8 cellular contexts compared by ENCODE assay signal in the genomic region with DNA sequence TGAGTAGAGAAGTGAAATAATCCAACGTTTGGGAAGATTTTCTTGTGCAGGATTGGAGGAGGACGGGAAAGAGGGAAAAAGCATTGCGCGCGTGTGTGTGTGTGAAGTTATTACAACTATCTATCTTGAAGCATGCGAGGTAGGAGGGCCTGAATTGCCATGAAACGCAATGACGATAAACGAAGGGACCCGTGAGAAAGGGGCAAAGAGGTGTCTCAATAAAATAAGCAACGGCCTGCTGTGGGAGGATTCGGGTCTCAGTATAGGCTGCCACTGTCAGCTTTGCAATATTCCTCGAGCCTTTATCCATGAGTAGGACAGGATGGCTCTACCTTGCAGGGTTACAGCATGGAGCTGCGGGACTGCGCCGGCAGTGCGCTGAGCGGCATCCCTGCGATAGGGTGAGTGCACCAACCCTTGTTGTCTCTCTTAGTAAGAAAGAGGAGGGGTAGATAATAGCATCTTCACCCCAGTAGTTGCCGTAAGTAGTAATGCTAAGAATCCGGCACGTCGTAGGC. TPM values are rescaled to one million over a fixed set of nuclear protein-coding genes. Genes with fewer than 3 reads are reported as not detected.
DNase-seq lines count a peak whose midpoint lies in the region; ATAC-seq, FAIRE-seq and TF ChIP-seq lines count a peak whose summit lies in the region.

No MANE protein-coding gene starts in this region.

- no peak for TF ChIP-seq CTCF in CD14-positive monocyte (IDR thresholded peaks at IDR 0.05)
- TF ChIP-seq CTCF in astrocyte of the cerebellum (IDR thresholded peaks at IDR 0.05; ENCODE audit: low read depth, low read length, missing control alignments) = no peak
- no peak for TF ChIP-seq CTCF in HepG2 (CRISPR knock-in tag; IDR thresholded peaks at IDR 0.05)
- TF ChIP-seq CTCF in transverse colon (IDR thresholded peaks at IDR 0.05) = no peak

- WGBS in HepG2 (ENCODE audit: low lambda C conversion rate) = under 1% methylated on average over 14 of the region's 23 CpGs
- WGBS in transverse colon (ENCODE audit: low coverage in 1 of 2), 2 donors = 0 to 4% methylated on average over 13 to 23 of the region's 23 CpGs

- DNase-seq in CD14-positive monocyte (ENCODE audit: low spot score) (no peak), astrocyte of the cerebellum (ENCODE audit: low read depth) (no peak), HepG2 (ENCODE audit: low spot score) (no peak), transverse colon (peak; percentile 18), hypothalamus (lab: John Stamatoyannopoulos, UW) (no peak), NCI-H2171 (lab: John Stamatoyannopoulos, UW) (no peak)

- peak; percentile 32 for ATAC-seq in GM21390 (IDR thresholded peaks at IDR 0.05; ENCODE audit: unreplicated experiment)
- peak; percentile 57 for ATAC-seq in HepG2

- peak overlapping the region; percentile 36 for H3K27ac ChIP-seq in HUES48 (ENCODE audit: low read depth, low read length)
- H3K27ac ChIP-seq in HepG2 (ENCODE audit: extremely low read length, insufficient read depth, low read length) = peak overlapping the region; percentile 55
- H3K27ac ChIP-seq in transverse colon = peak overlapping the region; percentile 32 to 92 (median 74)

- no TSS peak for BruUV-seq in HepG2 (replicated peaks; lab: Mats Ljungman, UMichigan)

- H3K4me2 ChIP-seq in HepG2 (ENCODE audit: low read depth, low read length) = peak overlapping the region; percentile 98

- H3K79me2 ChIP-seq in HepG2 (ENCODE audit: insufficient read depth, low read length) = peaks cover 39% of the 10 kb centered on the region

- H3K9ac ChIP-seq in HUES48 (ENCODE audit: low read depth, low read length) (peak overlapping the region; percentile 49; the same call in 1 of the 2 replicates), HepG2 (ENCODE audit: insufficient read depth, low read depth, low read length) (peak overlapping the region; percentile 61)

- peaks cover 17% of the 10 kb centered on the region for H3K4me1 Mint-ChIP-seq in CD14-positive monocyte

- H3K9me3 Mint-ChIP-seq in CD14-positive monocyte = peaks cover 0 to 11% (median 0%) of the 10 kb centered on the region in 7 donors

- TF ChIP-seq POLR2A in HepG2 (IDR thresholded peaks at IDR 0.05; ENCODE audit: insufficient read depth in 1 of 2, low read depth in 2 of 2, low read length in 2 of 2) = no peak
- no peak for TF ChIP-seq POLR2A in transverse colon (IDR thresholded peaks at IDR 0.05)

- H3K36me3 ChIP-seq in HUES48 (ENCODE audit: control insufficient read depth, insufficient read depth, low read length) = no peaks in the 10 kb centered on the region
- H3K36me3 ChIP-seq in HepG2 (replicated peaks in 1 of 2; ENCODE audit: control insufficient read depth in 1 of 2, insufficient read depth in 2 of 2, low read length in 2 of 2) = no peaks in the 10 kb centered on the region
- no peaks in the 10 kb centered on the region for H3K36me3 ChIP-seq in transverse colon

- no peak for TF ChIP-seq RAD21 in HepG2 (CRISPR knock-in tag; IDR thresholded peaks at IDR 0.05)

- H3K9me3 ChIP-seq in HUES48 (ENCODE audit: control insufficient read depth, insufficient read depth, low read length) (no peaks in the 10 kb centered on the region), HepG2 (ENCODE audit: low read length) (no peaks in the 10 kb centered on the region), transverse colon (no peaks in the 10 kb centered on the region)

- POLR2A ChIA-PET in HepG2 (lab: Yijun Ruan, JAX) = interaction anchor here (0.6 to 2.8 kb wide), 16 partner anchors 8 to 1052 kb away, joined by 3 to 26 read pairs (median 3); partner anchors contain the start of genes AK3, CDC37L1, JAK2 and RIC1

- CTCF ChIA-PET in HepG2 (lab: Yijun Ruan, JAX; ENCODE audit: low intra/inter-chr PET ratio, low total read pairs) = no interaction called here

- H3K27ac Mint-ChIP-seq in CD14-positive monocyte = peak overlapping the region in 2 of 7 donors; percentile 30 to 37

- in situ Hi-C loops in astrocyte of the cerebellum (cut with HindIII; ENCODE audit: low sequenced_read_pairs) (no loop called here), HepG2 (cut with HindIII; ENCODE audit: extremely low pct_ligation_motif_present, low pct_unique_long_range_greater_than_20kb) (no loop called here), transverse colon (cut with MboI; ENCODE audit: low pct_ligation_motif_present in 1 of 4, low pct_unique_long_range_greater_than_20kb in 1 of 4, low sequenced_read_pairs in 3 of 4) (no loop called here)

- peaks cover 15 to 28% (median 22%) of the 10 kb centered on the region in 3 donors for H3K27me3 Mint-ChIP-seq in CD14-positive monocyte (ENCODE audit: low read depth in 3 of 3)

- H3K36me3 Mint-ChIP-seq in CD14-positive monocyte = peaks cover 0 to 2% of the 10 kb centered on the region in 2 donors

- FAIRE-seq in HepG2 (lab: Jason Lieb, UNC) = no peak

- intact Hi-C loops in CD14-positive monocyte (cut with micrococcal nuclease) (loop anchor here (2.0 to 10.0 kb wide), 8 partner anchors 29 to 843 kb away; partner anchors contain the start of genes AK3 (in 1 of the 2), CDC37L1 (in 1 of the 2) and JAK2 (in 1 of the 2)), HepG2 (cut with micrococcal nuclease; ENCODE audit: unreplicated experiment) (loop anchor here (5.0 to 10.0 kb wide), 2 partner anchors 115 to 133 kb away; partner anchors contain the start of gene CDC37L1), transverse colon (cut with DNase I; ENCODE audit: low total_unique reads) (no loop called here)

- peaks cover 9% of the 10 kb centered on the region for H4K20me1 ChIP-seq in HepG2 (ENCODE audit: insufficient read depth, low read length)

- TF ChIP-seq EP300 in HepG2 (IDR thresholded peaks at IDR 0.05; ENCODE audit: low read depth in 2 of 2, low read length in 2 of 2) (no peak), HepG2 (CRISPR knock-in tag; IDR thresholded peaks at IDR 0.05; ENCODE audit: borderline replicate concordance) (no peak), transverse colon (IDR thresholded peaks at IDR 0.05; ENCODE audit: low read depth) (no peak)

- H3K4me1 ChIP-seq in HUES48 (ENCODE audit: control insufficient read depth, insufficient read depth, low read length) (peaks cover 7% of the 10 kb centered on the region), HepG2 (ENCODE audit: insufficient read depth, low read length) (peaks cover 41% of the 10 kb centered on the region), transverse colon (peaks cover 0 to 23% (median 16%) of the 10 kb centered on the region in 4 donors)

- peak overlapping the region; percentile 77 to 89 for H3K4me3 Mint-ChIP-seq in CD14-positive monocyte

- H2AFZ ChIP-seq in HepG2 (ENCODE audit: low read length) = peak overlapping the region; percentile 95

- H3K27me3 ChIP-seq in HUES48 (ENCODE audit: control insufficient read depth, insufficient read depth, low read length) (peaks cover 5% of the 10 kb centered on the region; the same call in 1 of the 2 replicates), HepG2 (ENCODE audit: control insufficient read depth in 1 of 2, insufficient read depth in 2 of 2, low read length in 2 of 2) (no peaks in the 10 kb centered on the region; a peak in 1 of 5 replicates), transverse colon (no peaks in the 10 kb centered on the region)

- peak overlapping the region; percentile 96 for H3K4me3 ChIP-seq in HUES48 (ENCODE audit: low read depth, low read length)
- peak overlapping the region; percentile 86 for H3K4me3 ChIP-seq in astrocyte of the cerebellum (ENCODE audit: low read depth, low read length)
- H3K4me3 ChIP-seq in HepG2 (replicated peaks in 1 of 3; ENCODE audit: insufficient read depth in 1 of 3, low read depth in 2 of 3, low read length in 3 of 3) = peak overlapping the region; percentile 59 to 87 (median 68)
- H3K4me3 ChIP-seq in transverse colon = peak overlapping the region; percentile 52 to 95 (median 68)

RNA-seq across cellular contexts. Expression of gene RCL1, which starts 0.6 kb away (rescaled TPM):
- polyA plus RNA-seq in CD14-positive monocyte (1 to 10 TPM; 3.0 TPM), HepG2 (2011; rRNA removed) (22.3 and 25.9 TPM in 2 replicates)
- total RNA-seq in HepG2 (2016; rRNA removed; fragmentation: Illumina TruSeq; extraction: Trizol) (31.6 and 33.9 TPM in 2 replicates), transverse colon (10 to 100 TPM in 1 of 4 donors, 1 to 10 TPM in 3; 2.6 to 23.5 (median 7.3) TPM)
- total RNA-seq in HepG2 (2016; cell fraction: cytosol; rRNA removed; fragmentation: Illumina TruSeq; extraction: Trizol; ENCODE audit: low read depth) = 47.2 and 49.8 TPM in 2 replicates
- 32.4 and 35.1 TPM in 2 replicates for total RNA-seq in HepG2 (2016; cell fraction: insoluble cytoplasmic fraction; rRNA removed; fragmentation: Illumina TruSeq; extraction: Trizol)
- total RNA-seq in HepG2 (2016; cell fraction: membrane; rRNA removed; fragmentation: Illumina TruSeq; extraction: Trizol) = 31.7 and 32.8 TPM in 2 replicates
- total RNA-seq in HepG2 (2016; cell fraction: nucleus; rRNA removed; fragmentation: Illumina TruSeq; extraction: Trizol) = 28.3 and 32.7 TPM in 2 replicates
- polyA plus RNA-seq in HepG2 (2011; cell fraction: cytosol; rRNA removed) = 16.4 and 27.5 TPM in 2 replicates
- polyA plus RNA-seq in HepG2 (2011; cell fraction: nucleus; rRNA removed) = 21.0 and 22.1 TPM in 2 replicates
- 18.3 and 18.7 TPM in 2 replicates for polyA plus RNA-seq in HepG2 (2012)
- 3.6 and 6.7 TPM in 2 replicates for polyA plus RNA-seq in HepG2 (2016; cell fraction: cytosol; fragmentation: Illumina TruSeq; extraction: Trizol; ENCODE audit: low read depth)
- 32.9 and 39.4 TPM in 2 replicates for polyA plus RNA-seq in HepG2 (2016; cell fraction: insoluble cytoplasmic fraction; fragmentation: Illumina TruSeq; extraction: Trizol; ENCODE audit: low read depth)
- 8.3 and 8.4 TPM in 2 replicates for polyA plus RNA-seq in HepG2 (2016; cell fraction: membrane; fragmentation: Illumina TruSeq; extraction: Trizol; ENCODE audit: low read depth)
- 33.7 and 36.4 TPM in 2 replicates for polyA plus RNA-seq in HepG2 (2016; cell fraction: nucleus; fragmentation: Illumina TruSeq; extraction: Trizol; ENCODE audit: insufficient read depth, low read depth)
- polyA minus RNA-seq in HepG2 (2011; rRNA and poly(A)+ RNA removed; ENCODE audit: low replicate concordance) = 32.3 and 35.4 TPM in 2 replicates
- polyA minus RNA-seq in HepG2 (2011; cell fraction: cytosol; rRNA and poly(A)+ RNA removed) = 11.1 and 16.9 TPM in 2 replicates
- polyA minus RNA-seq in HepG2 (2011; cell fraction: nucleus; rRNA and poly(A)+ RNA removed) = 66.7 and 69.2 TPM in 2 replicates

RNA-seq across cellular contexts. Expression of gene AK3, which starts 51.1 kb away (rescaled TPM):
- 10 to 100 TPM; 13.8 to 14.5 TPM for polyA plus RNA-seq in CD14-positive monocyte
- total RNA-seq in HepG2 (2016; rRNA removed; fragmentation: Illumina TruSeq; extraction: Trizol) = 109 and 153 TPM in 2 replicates
- 16.7 and 23.9 TPM in 2 replicates for total RNA-seq in HepG2 (2016; cell fraction: cytosol; rRNA removed; fragmentation: Illumina TruSeq; extraction: Trizol; ENCODE audit: low read depth)
- 110 and 144 TPM in 2 replicates for total RNA-seq in HepG2 (2016; cell fraction: insoluble cytoplasmic fraction; rRNA removed; fragmentation: Illumina TruSeq; extraction: Trizol)
- 101 and 104 TPM in 2 replicates for total RNA-seq in HepG2 (2016; cell fraction: membrane; rRNA removed; fragmentation: Illumina TruSeq; extraction: Trizol)
- total RNA-seq in HepG2 (2016; cell fraction: nucleus; rRNA removed; fragmentation: Illumina TruSeq; extraction: Trizol) = 61.8 and 62.9 TPM in 2 replicates
- 65.1 and 76.8 TPM in 2 replicates for polyA plus RNA-seq in HepG2 (2011; rRNA removed)
- 36.3 and 48.4 TPM in 2 replicates for polyA plus RNA-seq in HepG2 (2011; cell fraction: cytosol; rRNA removed)
- polyA plus RNA-seq in HepG2 (2011; cell fraction: nucleus; rRNA removed) = 25.4 and 34.0 TPM in 2 replicates
- 69.0 and 81.6 TPM in 2 replicates for polyA plus RNA-seq in HepG2 (2012)
- 22.4 and 31.8 TPM in 2 replicates for polyA plus RNA-seq in HepG2 (2016; cell fraction: cytosol; fragmentation: Illumina TruSeq; extraction: Trizol; ENCODE audit: low read depth)
- polyA plus RNA-seq in HepG2 (2016; cell fraction: insoluble cytoplasmic fraction; fragmentation: Illumina TruSeq; extraction: Trizol; ENCODE audit: low read depth) = 189 TPM in 2 replicates
- polyA plus RNA-seq in HepG2 (2016; cell fraction: membrane; fragmentation: Illumina TruSeq; extraction: Trizol; ENCODE audit: low read depth) = 89.4 and 100 TPM in 2 replicates
- polyA plus RNA-seq in HepG2 (2016; cell fraction: nucleus; fragmentation: Illumina TruSeq; extraction: Trizol; ENCODE audit: insufficient read depth, low read depth) = 119 and 121 TPM in 2 replicates
- polyA minus RNA-seq in HepG2 (2011; rRNA and poly(A)+ RNA removed; ENCODE audit: low replicate concordance) = 14.9 and 54.2 TPM in 2 replicates
- 85.6 and 86.5 TPM in 2 replicates for polyA minus RNA-seq in HepG2 (2011; cell fraction: cytosol; rRNA and poly(A)+ RNA removed)
- polyA minus RNA-seq in HepG2 (2011; cell fraction: nucleus; rRNA and poly(A)+ RNA removed) = 61.7 and 75.2 TPM in 2 replicates
- total RNA-seq in transverse colon = 100 to 1,000 TPM in 2 of 4 donors, 10 to 100 TPM in 2; 25.9 to 121 (median 82.3) TPM
